ENCODE assay signal across 29 cellular contexts in genomic region chr20:53278555-53278954, GRCh38.
"Had no signal": no experiment of that assay in that cellular context is flagged by ENCODE, and none has a peak within 500 bp of the region (broad histone marks: within the 10 kb centered on the region; RNA-seq: fewer than 3 reads in every experiment).

No MANE protein-coding gene starts in this region.

- H3K4me1 ChIP-seq: colonic mucosa, esophagus muscularis mucosa, foreskin keratinocyte, gastrocnemius medialis, gastroesophageal sphincter, heart left ventricle, heart right ventricle had no signal

- H3K79me2 ChIP-seq: hepatocyte had no signal

- H3K27me3 ChIP-seq: colonic mucosa, esophagus muscularis mucosa, esophagus squamous epithelium, foreskin keratinocyte, gastrocnemius medialis, gastroesophageal sphincter, heart left ventricle, hepatocyte had no signal

- H2AFZ ChIP-seq: hepatocyte had no signal

- ATAC-seq: effector memory CD8-positive, alpha-beta T cell; esophagus mucosa; foreskin keratinocyte; gastrocnemius medialis; gastroesophageal sphincter; heart left ventricle; heart right ventricle had no signal

- FAIRE-seq: endometrium, endothelial cell of umbilical vein, frontal cortex had no signal

- H3K4me3 ChIP-seq: colonic mucosa, coronary artery, dorsolateral prefrontal cortex, esophagus muscularis mucosa, esophagus squamous epithelium, gastrocnemius medialis, gastroesophageal sphincter, heart left ventricle, heart right ventricle, hepatocyte had no signal

- H3K27ac Mint-ChIP-seq: dendritic cell treated with granulocyte-macrophage colony-stimulating factor and Interleukin-4, amounts not matched to agents 40 ng/mL and 50 ng/mL, for 4 days; effector memory CD8-positive, alpha-beta T cell; endodermal cell had no signal

- DNase-seq: colonic mucosa; cortex of kidney; dermis blood vessel endothelial cell; dorsolateral prefrontal cortex; effector CD4-positive, alpha-beta T cell; effector CD8-positive, alpha-beta T cell; effector memory CD4-positive, alpha-beta T cell; effector memory CD8-positive, alpha-beta T cell; endodermal cell; erythroblast; esophagus squamous epithelium; foreskin fibroblast; foreskin keratinocyte; foreskin melanocyte; gastrocnemius medialis; glutamatergic neuron; head of caudate nucleus; heart left ventricle; heart right ventricle had no signal

- H3K27ac ChIP-seq: colonic mucosa, coronary artery, dorsolateral prefrontal cortex, epithelial cell of prostate, esophagus muscularis mucosa, esophagus squamous epithelium, foreskin keratinocyte, gastrocnemius medialis, gastroesophageal sphincter, heart left ventricle, heart right ventricle, hepatocyte had no signal

- H3K9me3 Mint-ChIP-seq: dendritic cell treated with granulocyte-macrophage colony-stimulating factor and Interleukin-4, amounts not matched to agents 40 ng/mL and 50 ng/mL, for 4 days; effector memory CD8-positive, alpha-beta T cell; endodermal cell had no signal

- H3K9me3 ChIP-seq: colonic mucosa, esophagus muscularis mucosa, esophagus squamous epithelium, gastrocnemius medialis, gastroesophageal sphincter, heart left ventricle, heart right ventricle had no signal

- H3K36me3 ChIP-seq: colonic mucosa, esophagus muscularis mucosa, esophagus squamous epithelium, gastrocnemius medialis, gastroesophageal sphincter, heart left ventricle, heart right ventricle had no signal

- H3K4me2 ChIP-seq: hepatocyte had no signal

- H3K4me3 Mint-ChIP-seq: dendritic cell treated with granulocyte-macrophage colony-stimulating factor and Interleukin-4, amounts not matched to agents 40 ng/mL and 50 ng/mL, for 4 days; effector memory CD8-positive, alpha-beta T cell; endodermal cell had no signal
